In genomic region chr3:31636063-31636462, GRCh38 we compare ENCODE assay signal across 20 cellular contexts.
A peak's percentile ranks its signal among the peaks of the same experiment; 100 is the strongest.
DNase-seq lines count a peak whose midpoint lies in the region; ATAC-seq and TF ChIP-seq lines count a peak whose summit lies in the region.
"Had no signal": no experiment of that assay in that cellular context is flagged by ENCODE, and none has a peak within 500 bp of the region (broad histone marks: within the 10 kb centered on the region; RNA-seq: fewer than 3 reads in every experiment).

No MANE protein-coding gene starts in this region.

- CTCF ChIA-PET in CD4-positive, alpha-beta T cell (lab: Charles Lee): no interaction called here
- CTCF ChIA-PET in activated CD4-positive, alpha-beta memory T cell treated with anti-CD3 and anti-CD28 coated beads for 36 hours (lab: Charles Lee): interaction anchor here (0.9 to 1.0 kb wide), 2 partner anchors 23 to 867 kb away, joined by 3 to 4 read pairs; no protein-coding TSS in a partner anchor

- H3K36me3 Mint-ChIP-seq in CD4-positive, alpha-beta T cell (ENCODE audit: low read depth): peaks cover 63% of the 10 kb centered on the region
- H3K36me3 Mint-ChIP-seq in activated CD4-positive, alpha-beta memory T cell treated with anti-CD3 and anti-CD28 coated beads for 36 hours: peaks cover 41% of the 10 kb centered on the region

- no peak overlapping the region for H3K4me3 ChIP-seq in AG10803 (ENCODE audit: low read length)
- H3K4me3 ChIP-seq: esophagus squamous epithelium, suprapubic skin had no signal

- H3K27ac Mint-ChIP-seq in CD4-positive, alpha-beta T cell: peak overlapping the region; percentile 55
- H3K27ac Mint-ChIP-seq in activated CD4-positive, alpha-beta memory T cell treated with anti-CD3 and anti-CD28 coated beads for 36 hours: peak overlapping the region; percentile 78

- H3K9me3 Mint-ChIP-seq in CD4-positive, alpha-beta T cell: no peaks in the 10 kb centered on the region
- H3K9me3 Mint-ChIP-seq in activated CD4-positive, alpha-beta memory T cell treated with anti-CD3 and anti-CD28 coated beads for 36 hours: no peaks in the 10 kb centered on the region
- H3K9me3 Mint-ChIP-seq: naive B cell had no signal

- no peaks in the 10 kb centered on the region for H3K27me3 Mint-ChIP-seq in CD4-positive, alpha-beta T cell
- H3K27me3 Mint-ChIP-seq in activated CD4-positive, alpha-beta memory T cell treated with anti-CD3 and anti-CD28 coated beads for 36 hours: no peaks in the 10 kb centered on the region
- H3K27me3 Mint-ChIP-seq: naive B cell had no signal

- H3K9me3 ChIP-seq in CD4-positive, alpha-beta T cell (ENCODE audit: control insufficient read depth, low read length): no peaks in the 10 kb centered on the region
- H3K9me3 ChIP-seq: BE2C, esophagus squamous epithelium, heart left ventricle, suprapubic skin had no signal

- H3K27me3 ChIP-seq in CD4-positive, alpha-beta T cell (ENCODE audit: control insufficient read depth, insufficient read depth, low read length): no peaks in the 10 kb centered on the region
- H3K27me3 ChIP-seq: BE2C, esophagus squamous epithelium, heart left ventricle, suprapubic skin had no signal

- H3K4me3 Mint-ChIP-seq in CD4-positive, alpha-beta T cell: no peak overlapping the region
- no peak overlapping the region for H3K4me3 Mint-ChIP-seq in activated CD4-positive, alpha-beta memory T cell treated with anti-CD3 and anti-CD28 coated beads for 36 hours

- TF ChIP-seq CTCF in AG10803 (conservative IDR thresholded peaks at IDR 0.05; ENCODE audit: low read length): no peak
- no peak for TF ChIP-seq CTCF in CD4-positive, alpha-beta T cell (IDR thresholded peaks at IDR 0.05)

- peak; percentile 29 for DNase-seq in AG10803 (ENCODE audit: low read depth)
- no peak for DNase-seq in CD4-positive, alpha-beta T cell
- no peak for DNase-seq in activated CD4-positive, alpha-beta memory T cell treated with anti-CD3 and anti-CD28 coated beads for 36 hours
- DNase-seq in fibroblast of peridontal ligament (ENCODE audit: extremely low read depth): peak; percentile 65
- no peak for DNase-seq in NCI-H526 (lab: John Stamatoyannopoulos, UW)
- no peak for DNase-seq in stimulated activated CD4-positive, alpha-beta T cell treated with anti-CD3 and anti-CD28 coated beads, Interleukin-1b, Interleukin-23, amount 100 ng/mL, for 48 hours
- no peak for DNase-seq in NCI-H345 (lab: John Stamatoyannopoulos, UW)
- DNase-seq: activated T-cell treated with anti-CD3 and anti-CD28 coated beads for 4 hours; BE2C; esophagus squamous epithelium; heart left ventricle; islet precursor cell; mammary epithelial cell; naive B cell; NCI-H526 treated with DMSO at 0.1 percent for 48 hours; posterior cingulate gyrus; Right ventricle myocardium superior; stimulated activated CD4-positive, alpha-beta T cell treated with anti-CD3 and anti-CD28 coated beads, Interleukin-4, amount 100 ng/mL, for 1 hour; T-helper 9 cell had no signal

- H3K4me1 Mint-ChIP-seq in CD4-positive, alpha-beta T cell (ENCODE audit: low read depth): peaks cover 56% of the 10 kb centered on the region
- H3K4me1 Mint-ChIP-seq in activated CD4-positive, alpha-beta memory T cell treated with anti-CD3 and anti-CD28 coated beads for 36 hours (ENCODE audit: low read depth): peaks cover 48% of the 10 kb centered on the region

- H3K27ac ChIP-seq in CD4-positive, alpha-beta T cell (ENCODE audit: low read depth, low read length): peak overlapping the region; percentile 5
- H3K27ac ChIP-seq: esophagus squamous epithelium, suprapubic skin had no signal

- intact Hi-C loops in CD4-positive, alpha-beta T cell (cut with DNase I, micrococcal nuclease): no loop called here
- intact Hi-C loops in activated CD4-positive, alpha-beta memory T cell treated with anti-CD3 and anti-CD28 coated beads for 36 hours (cut with micrococcal nuclease): loop anchor here (5.0 to 10.0 kb wide), 2 partner anchors 79 to 421 kb away; no protein-coding TSS in a partner anchor

- ATAC-seq in CD4-positive, alpha-beta T cell (ENCODE audit: poor library complexity): no peak
- ATAC-seq: heart left ventricle had no signal

- POLR2A ChIA-PET in CD4-positive, alpha-beta T cell (lab: Charles Lee): interaction anchor here (0.6 to 4.5 kb wide), 4 partner anchors 11 to 409 kb away, joined by 3 to 23 read pairs (median 4); partner anchors contain the start of gene STT3B
- POLR2A ChIA-PET in activated CD4-positive, alpha-beta memory T cell treated with anti-CD3 and anti-CD28 coated beads for 36 hours (lab: Charles Lee): interaction anchor here (1.9 kb wide), 1 partner anchor 104 kb away, joined by 6 read pairs; the partner anchor contains the start of gene STT3B

Comparison
In these comparisons a context has a peak if more than half of its experiments do, and no peak if none do; other contexts are left out.
1. DNase-seq: peak in AG10803 (single experiment) and fibroblast of peridontal ligament (single experiment); none in CD4-positive, alpha-beta T cell (0 of 10), activated CD4-positive, alpha-beta memory T cell treated with anti-CD3 and anti-CD28 coated beads for 36 hours (single experiment), NCI-H526 (0 of 2), stimulated activated CD4-positive, alpha-beta T cell treated with anti-CD3 and anti-CD28 coated beads, Interleukin-1b, Interleukin-23, amount 100 ng/mL, for 48 hours (single experiment) and NCI-H345 (single experiment).